8 cellular contexts compared by ENCODE assay signal in the genomic region with DNA sequence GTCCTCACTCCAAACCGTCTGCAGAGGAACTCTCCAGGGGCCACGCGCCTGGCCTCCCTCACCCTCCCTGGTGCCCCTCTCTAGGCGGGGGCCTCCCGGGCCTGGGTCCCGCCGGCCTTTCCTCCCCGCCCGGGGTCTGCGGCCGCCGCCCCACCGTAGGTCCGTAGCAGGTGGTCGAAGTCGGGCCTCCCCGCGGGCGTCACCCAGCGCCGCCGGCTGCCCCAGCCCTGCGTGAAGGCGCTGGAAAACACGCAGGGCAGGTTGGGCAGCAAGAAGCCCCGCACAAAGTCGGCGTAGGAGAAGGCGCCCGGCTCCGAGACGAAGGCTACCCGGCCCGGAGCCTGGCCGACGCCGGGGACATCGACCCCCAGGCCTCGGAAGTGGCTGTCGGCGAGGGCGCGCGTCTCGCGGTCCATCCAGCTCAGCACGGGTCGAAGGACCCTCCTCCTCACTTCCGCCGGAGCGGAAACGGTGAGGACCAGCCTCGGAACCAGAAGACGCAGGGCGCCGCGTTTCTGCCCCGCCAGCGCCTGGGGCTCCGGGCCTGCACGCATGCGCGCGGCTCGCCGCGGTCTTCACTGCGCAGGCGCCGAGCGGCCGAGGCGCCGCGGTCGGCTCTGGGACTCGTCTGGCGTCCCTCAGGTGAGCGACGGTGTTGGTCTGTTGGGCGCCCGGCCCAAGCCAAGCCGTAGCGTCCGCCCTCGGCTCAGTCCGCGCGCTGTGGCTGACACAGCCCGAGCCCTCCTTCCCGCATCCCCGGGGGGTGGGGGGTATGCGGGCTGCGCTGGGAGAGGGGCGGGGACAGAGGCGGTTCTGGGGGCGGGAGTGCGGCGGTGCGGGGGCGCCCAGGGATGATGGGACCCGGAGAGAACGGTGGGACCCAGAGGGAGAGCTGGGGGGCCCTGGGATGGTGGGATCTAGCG. TPM values are rescaled to one million over a fixed set of nuclear protein-coding genes. Genes with fewer than 3 reads are reported as not detected.
DNase-seq lines count a peak whose midpoint lies in the region; FAIRE-seq and TF ChIP-seq lines count a peak whose summit lies in the region.

A gene with protein sequence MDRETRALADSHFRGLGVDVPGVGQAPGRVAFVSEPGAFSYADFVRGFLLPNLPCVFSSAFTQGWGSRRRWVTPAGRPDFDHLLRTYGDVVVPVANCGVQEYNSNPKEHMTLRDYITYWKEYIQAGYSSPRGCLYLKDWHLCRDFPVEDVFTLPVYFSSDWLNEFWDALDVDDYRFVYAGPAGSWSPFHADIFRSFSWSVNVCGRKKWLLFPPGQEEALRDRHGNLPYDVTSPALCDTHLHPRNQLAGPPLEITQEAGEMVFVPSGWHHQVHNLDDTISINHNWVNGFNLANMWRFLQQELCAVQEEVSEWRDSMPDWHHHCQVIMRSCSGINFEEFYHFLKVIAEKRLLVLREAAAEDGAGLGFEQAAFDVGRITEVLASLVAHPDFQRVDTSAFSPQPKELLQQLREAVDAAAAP (minus strand): TSS at position 445 of the 923 bp plus-strand sequence. CDS start 29 bp downstream, at position 416.
A gene with protein sequence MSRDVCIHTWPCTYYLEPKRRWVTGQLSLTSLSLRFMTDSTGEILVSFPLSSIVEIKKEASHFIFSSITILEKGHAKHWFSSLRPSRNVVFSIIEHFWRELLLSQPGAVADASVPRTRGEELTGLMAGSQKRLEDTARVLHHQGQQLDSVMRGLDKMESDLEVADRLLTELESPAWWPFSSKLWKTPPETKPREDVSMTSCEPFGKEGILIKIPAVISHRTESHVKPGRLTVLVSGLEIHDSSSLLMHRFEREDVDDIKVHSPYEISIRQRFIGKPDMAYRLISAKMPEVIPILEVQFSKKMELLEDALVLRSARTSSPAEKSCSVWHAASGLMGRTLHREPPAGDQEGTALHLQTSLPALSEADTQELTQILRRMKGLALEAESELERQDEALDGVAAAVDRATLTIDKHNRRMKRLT (plus strand): TSS at position 578 of the 923 bp plus-strand sequence. CDS start 12,302 bp downstream, outside the sequence.

- peak within 1 kb of the TSS; percentile 94 for H3K4me3 ChIP-seq in fibroblast of the aortic adventitia (ENCODE audit: low read depth, low read length)

- no peaks in the 10 kb centered on the region for H3K9me3 Mint-ChIP-seq in nephron progenitor cell
- H3K9me3 Mint-ChIP-seq in stimulated activated naive CD8-positive, alpha-beta T cell treated with anti-CD3 and anti-CD28 coated beads, Interleukin-15, Interleukin-2, amounts not matched to agents 100 ng/mL and 50 ng/mL, for 24 hours, result no peaks in the 10 kb centered on the region

- H3K27me3 Mint-ChIP-seq in nephron progenitor cell (ENCODE audit: low read depth, poor library complexity), result no peaks in the 10 kb centered on the region
- H3K27me3 Mint-ChIP-seq in stimulated activated naive CD8-positive, alpha-beta T cell treated with anti-CD3 and anti-CD28 coated beads, Interleukin-15, Interleukin-2, amounts not matched to agents 100 ng/mL and 50 ng/mL, for 24 hours, result no peaks in the 10 kb centered on the region

- TF ChIP-seq POLR2A in H54 (IDR thresholded peaks at IDR 0.05; ENCODE audit: low read depth, low read length), result peak; percentile 93

- H3K4me1 Mint-ChIP-seq in nephron progenitor cell, result peaks cover 33% of the 10 kb centered on the region
- peaks cover 38% of the 10 kb centered on the region for H3K4me1 Mint-ChIP-seq in stimulated activated naive CD8-positive, alpha-beta T cell treated with anti-CD3 and anti-CD28 coated beads, Interleukin-15, Interleukin-2, amounts not matched to agents 100 ng/mL and 50 ng/mL, for 24 hours (ENCODE audit: low read depth)

- TF ChIP-seq CTCF in fibroblast of the aortic adventitia (IDR thresholded peaks at IDR 0.05; ENCODE audit: insufficient read depth, low read length), result no peak
- TF ChIP-seq CTCF in nephron progenitor cell (IDR thresholded peaks at IDR 0.05), result no peak

- no peak for FAIRE-seq in H54 (lab: Jason Lieb, UNC)

- DNase-seq in EL (peak; percentile 90), H54 (ENCODE audit: insufficient read length, low spot score) (peak; percentile 87), LoVo (ENCODE audit: low spot score) (peak; percentile 94), SHP77 (lab: John Stamatoyannopoulos, UW) (peak; percentile 74 to 83), fibroblast of the aortic adventitia (ENCODE audit: low read depth) (peak; percentile 89), nephron progenitor cell (peak; percentile 91)
- peak; percentile 90 for DNase-seq in activated effector memory CD4-positive, alpha-beta T cell treated with Interleukin-2 at 50 U/mL for 16 hours

- peaks cover 9% of the 10 kb centered on the region for H3K36me3 Mint-ChIP-seq in nephron progenitor cell (ENCODE audit: low read depth)
- H3K36me3 Mint-ChIP-seq in stimulated activated naive CD8-positive, alpha-beta T cell treated with anti-CD3 and anti-CD28 coated beads, Interleukin-15, Interleukin-2, amounts not matched to agents 100 ng/mL and 50 ng/mL, for 24 hours (ENCODE audit: low read depth), result peaks cover 15% of the 10 kb centered on the region

- peak within 1 kb of the TSS; percentile 19 for H3K27ac Mint-ChIP-seq in nephron progenitor cell
- H3K27ac Mint-ChIP-seq in stimulated activated naive CD8-positive, alpha-beta T cell treated with anti-CD3 and anti-CD28 coated beads, Interleukin-15, Interleukin-2, amounts not matched to agents 100 ng/mL and 50 ng/mL, for 24 hours, result peak within 1 kb of the TSS; percentile 92

- H3K4me3 Mint-ChIP-seq in nephron progenitor cell, result peak within 1 kb of the TSS; percentile 96
- H3K4me3 Mint-ChIP-seq in stimulated activated naive CD8-positive, alpha-beta T cell treated with anti-CD3 and anti-CD28 coated beads, Interleukin-15, Interleukin-2, amounts not matched to agents 100 ng/mL and 50 ng/mL, for 24 hours, result peak within 1 kb of the TSS; percentile 92

RNA-seq across cellular contexts. Expression of the first gene that starts in this region (rescaled TPM):
- 13.4 and 26.8 TPM in 2 replicates for total RNA-seq in fibroblast of the aortic adventitia (ENCODE audit: low replicate concordance)

RNA-seq across cellular contexts. Expression of the second gene that starts in this region (rescaled TPM):
- total RNA-seq in fibroblast of the aortic adventitia (ENCODE audit: low replicate concordance), result 31.1 and 35.9 TPM in 2 replicates

Comparison
In these comparisons a context has a peak if more than half of its experiments do, and no peak if none do; other contexts are left out.
1. Peak in every context shown above with its lines: DNase-seq and H3K4me3 ChIP-seq.